ENCODE assay signal across 1 cellular context in genomic region chr20:50165687-50166554, GRCh38.
A peak's percentile ranks its signal among the peaks of the same experiment; 100 is the strongest.
TF ChIP-seq lines count a peak whose summit lies in the region.

No MANE protein-coding gene starts in this region.

TF ChIP-seq in HepG2, 621 proteins besides CTCF, POLR2A, EP300 and RAD21 (continued from another document and continues in another):
- TF ChIP-seq FUBP1 (CRISPR knock-in tag; IDR thresholded peaks at IDR 0.05; ENCODE audit: borderline replicate concordance) (no peak; the same call in 1 of the 2 replicates), ZNF207 (IDR thresholded peaks at IDR 0.05; ENCODE audit: borderline replicate concordance) (no peak), XBP1 (CRISPR knock-in tag; IDR thresholded peaks at IDR 0.05) (peak; percentile 99), ZNF761 (CRISPR knock-in tag; conservative IDR thresholded peaks at IDR 0.05) (peak; percentile 78), POGZ (CRISPR knock-in tag; IDR thresholded peaks at IDR 0.05) (peak; percentile 87), ZFP82 (CRISPR knock-in tag; IDR thresholded peaks at IDR 0.05; ENCODE audit: borderline replicate concordance) (0 out of 2 replicates have a peak, but pooled peaks have one; percentile 32), ZNF142 (CRISPR knock-in tag; IDR thresholded peaks at IDR 0.05) (peak; percentile 60; the same call in 1 of the 2 replicates), ARID5B (CRISPR knock-in tag; IDR thresholded peaks at IDR 0.05) (peak; percentile 97), ZNF792 (CRISPR knock-in tag; IDR thresholded peaks at IDR 0.05) (peak; percentile 94), GLMP (CRISPR knock-in tag; IDR thresholded peaks at IDR 0.05; ENCODE audit: borderline replicate concordance) (no peak), GTF3A (CRISPR knock-in tag; conservative IDR thresholded peaks at IDR 0.05) (no peak), RFXANK (CRISPR knock-in tag; IDR thresholded peaks at IDR 0.05) (0 out of 2 replicates have a peak, but pooled peaks have one; percentile 49), MED1 (CRISPR knock-in tag; IDR thresholded peaks at IDR 0.05) (peak; percentile 95), IRF9 (CRISPR knock-in tag; IDR thresholded peaks at IDR 0.05; ENCODE audit: borderline replicate concordance) (peak; percentile 71; the same call in 1 of the 2 replicates), ZBTB46 (CRISPR knock-in tag; IDR thresholded peaks at IDR 0.05; ENCODE audit: borderline replicate concordance) (0 out of 2 replicates have a peak, but pooled peaks have one; percentile 47), ZNF773 (CRISPR knock-in tag; IDR thresholded peaks at IDR 0.05; ENCODE audit: borderline replicate concordance) (no peak), ZNF562 (CRISPR knock-in tag; IDR thresholded peaks at IDR 0.05; ENCODE audit: borderline replicate concordance) (no peak), MAFF (IDR thresholded peaks at IDR 0.05; ENCODE audit: low read depth, low read length) (peak; percentile 92), ELK4 (CRISPR knock-in tag; IDR thresholded peaks at IDR 0.05; ENCODE audit: borderline replicate concordance) (no peak), BORCS8-MEF2B (CRISPR knock-in tag; IDR thresholded peaks at IDR 0.05) (peak; percentile 93), ZNF800 (CRISPR knock-in tag; IDR thresholded peaks at IDR 0.05) (peak; percentile 69; the same call in 1 of the 2 replicates), DR1 (CRISPR knock-in tag; IDR thresholded peaks at IDR 0.05) (0 out of 2 replicates have a peak, but pooled peaks have one; percentile 47), ETV6 (CRISPR knock-in tag; conservative IDR thresholded peaks at IDR 0.05) (no peak), TMF1 (CRISPR knock-in tag; IDR thresholded peaks at IDR 0.05; ENCODE audit: low read depth) (no peak), CEBPB (IDR thresholded peaks at IDR 0.05; ENCODE audit: borderline replicate concordance, low read depth, low read length) (peak; percentile 88), ZNF713 (CRISPR knock-in tag; IDR thresholded peaks at IDR 0.05) (no peak), ZNF282 (IDR thresholded peaks at IDR 0.05; ENCODE audit: partially characterized antibody) (no peak), RBM39 (IDR thresholded peaks at IDR 0.05; ENCODE audit: low read depth, low read length, poor library complexity, severe bottlenecking) (no peak), THRA (CRISPR knock-in tag; IDR thresholded peaks at IDR 0.05; ENCODE audit: borderline replicate concordance) (peak; percentile 89), IKZF5 (CRISPR knock-in tag; IDR thresholded peaks at IDR 0.05) (peak; percentile 98), CHCHD3 (CRISPR knock-in tag; IDR thresholded peaks at IDR 0.05) (no peak)
